1 cellular context compared by ENCODE assay signal in genomic region chr19:40662925-40663711, GRCh38.
TF ChIP-seq lines count a peak whose summit lies in the region.

No MANE protein-coding gene starts in this region.

TF ChIP-seq in HEK293, 187 proteins besides CTCF, POLR2A, EP300 and RAD21 (continued from another document and continues in another):
- TF ChIP-seq ZBTB44 (tag by site-specific recombination; IDR thresholded peaks at IDR 0.05): peak; percentile 8; the same call in 1 of the 2 replicates
- TF ChIP-seq ZFP41 (tag by site-specific recombination; IDR thresholded peaks at IDR 0.05; ENCODE audit: borderline replicate concordance): no peak
- TF ChIP-seq ZFP37 (tag by site-specific recombination; IDR thresholded peaks at IDR 0.05): peak; percentile 91
- TF ChIP-seq ZNF600 (tag by site-specific recombination; IDR thresholded peaks at IDR 0.05): peak; percentile 100
- peak; percentile 67 for TF ChIP-seq ZNF184 (tag by site-specific recombination; IDR thresholded peaks at IDR 0.05)
- no peak for TF ChIP-seq ZNF747 (tag by site-specific recombination; IDR thresholded peaks at IDR 0.05)
- peak; percentile 78; the same call in 1 of the 2 replicates for TF ChIP-seq KLF7 (tag by site-specific recombination; IDR thresholded peaks at IDR 0.05; ENCODE audit: borderline replicate concordance)
- no peak for TF ChIP-seq HOXC10 (CRISPR knock-in tag; IDR thresholded peaks at IDR 0.05)
- no peak for TF ChIP-seq TRIM28 (IDR thresholded peaks at IDR 0.05; ENCODE audit: borderline replicate concordance, low read length)
- TF ChIP-seq OVOL3 (tag by site-specific recombination; IDR thresholded peaks at IDR 0.05): no peak; the same call in 1 of the 2 replicates
- TF ChIP-seq ZNF37A (tag by site-specific recombination; IDR thresholded peaks at IDR 0.05): no peak
- TF ChIP-seq ZNF549 (tag by site-specific recombination; IDR thresholded peaks at IDR 0.05): no peak
- TF ChIP-seq, protein P1, sequence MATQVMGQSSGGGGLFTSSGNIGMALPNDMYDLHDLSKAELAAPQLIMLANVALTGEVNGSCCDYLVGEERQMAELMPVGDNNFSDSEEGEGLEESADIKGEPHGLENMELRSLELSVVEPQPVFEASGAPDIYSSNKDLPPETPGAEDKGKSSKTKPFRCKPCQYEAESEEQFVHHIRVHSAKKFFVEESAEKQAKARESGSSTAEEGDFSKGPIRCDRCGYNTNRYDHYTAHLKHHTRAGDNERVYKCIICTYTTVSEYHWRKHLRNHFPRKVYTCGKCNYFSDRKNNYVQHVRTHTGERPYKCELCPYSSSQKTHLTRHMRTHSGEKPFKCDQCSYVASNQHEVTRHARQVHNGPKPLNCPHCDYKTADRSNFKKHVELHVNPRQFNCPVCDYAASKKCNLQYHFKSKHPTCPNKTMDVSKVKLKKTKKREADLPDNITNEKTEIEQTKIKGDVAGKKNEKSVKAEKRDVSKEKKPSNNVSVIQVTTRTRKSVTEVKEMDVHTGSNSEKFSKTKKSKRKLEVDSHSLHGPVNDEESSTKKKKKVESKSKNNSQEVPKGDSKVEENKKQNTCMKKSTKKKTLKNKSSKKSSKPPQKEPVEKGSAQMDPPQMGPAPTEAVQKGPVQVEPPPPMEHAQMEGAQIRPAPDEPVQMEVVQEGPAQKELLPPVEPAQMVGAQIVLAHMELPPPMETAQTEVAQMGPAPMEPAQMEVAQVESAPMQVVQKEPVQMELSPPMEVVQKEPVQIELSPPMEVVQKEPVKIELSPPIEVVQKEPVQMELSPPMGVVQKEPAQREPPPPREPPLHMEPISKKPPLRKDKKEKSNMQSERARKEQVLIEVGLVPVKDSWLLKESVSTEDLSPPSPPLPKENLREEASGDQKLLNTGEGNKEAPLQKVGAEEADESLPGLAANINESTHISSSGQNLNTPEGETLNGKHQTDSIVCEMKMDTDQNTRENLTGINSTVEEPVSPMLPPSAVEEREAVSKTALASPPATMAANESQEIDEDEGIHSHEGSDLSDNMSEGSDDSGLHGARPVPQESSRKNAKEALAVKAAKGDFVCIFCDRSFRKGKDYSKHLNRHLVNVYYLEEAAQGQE (tag by site-specific recombination; IDR thresholded peaks at IDR 0.05): no peak; the same call in 1 of the 2 replicates
- no peak for TF ChIP-seq ZNF112 (tag by site-specific recombination; IDR thresholded peaks at IDR 0.05)
- peak; percentile 65 for TF ChIP-seq ZNF843 (tag by site-specific recombination; IDR thresholded peaks at IDR 0.05)
- TF ChIP-seq ZNF48 (tag by site-specific recombination; IDR thresholded peaks at IDR 0.05): no peak
- TF ChIP-seq SCRT1 (tag by site-specific recombination; IDR thresholded peaks at IDR 0.05; ENCODE audit: borderline replicate concordance): peak; percentile 99
- TF ChIP-seq PRDM2 (tag by site-specific recombination; IDR thresholded peaks at IDR 0.05; ENCODE audit: borderline replicate concordance): no peak
- TF ChIP-seq ZNF560 (tag by site-specific recombination; IDR thresholded peaks at IDR 0.05; ENCODE audit: borderline replicate concordance): no peak
- TF ChIP-seq KLF17 (tag by site-specific recombination; IDR thresholded peaks at IDR 0.05): peak; percentile 87
- TF ChIP-seq ZNF19 (tag by site-specific recombination; IDR thresholded peaks at IDR 0.05; ENCODE audit: low read depth): no peak
- TF ChIP-seq MEIS1 (CRISPR knock-in tag; IDR thresholded peaks at IDR 0.05; ENCODE audit: borderline replicate concordance): no peak
- TF ChIP-seq, protein P2, sequence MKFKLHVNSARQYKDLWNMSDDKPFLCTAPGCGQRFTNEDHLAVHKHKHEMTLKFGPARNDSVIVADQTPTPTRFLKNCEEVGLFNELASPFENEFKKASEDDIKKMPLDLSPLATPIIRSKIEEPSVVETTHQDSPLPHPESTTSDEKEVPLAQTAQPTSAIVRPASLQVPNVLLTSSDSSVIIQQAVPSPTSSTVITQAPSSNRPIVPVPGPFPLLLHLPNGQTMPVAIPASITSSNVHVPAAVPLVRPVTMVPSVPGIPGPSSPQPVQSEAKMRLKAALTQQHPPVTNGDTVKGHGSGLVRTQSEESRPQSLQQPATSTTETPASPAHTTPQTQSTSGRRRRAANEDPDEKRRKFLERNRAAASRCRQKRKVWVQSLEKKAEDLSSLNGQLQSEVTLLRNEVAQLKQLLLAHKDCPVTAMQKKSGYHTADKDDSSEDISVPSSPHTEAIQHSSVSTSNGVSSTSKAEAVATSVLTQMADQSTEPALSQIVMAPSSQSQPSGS (tag by site-specific recombination; IDR thresholded peaks at IDR 0.05; ENCODE audit: low read depth): no peak
- TF ChIP-seq HOXD13 (CRISPR knock-in tag; IDR thresholded peaks at IDR 0.05; ENCODE audit: borderline replicate concordance): no peak
- TF ChIP-seq ZNF341 (tag by site-specific recombination; IDR thresholded peaks at IDR 0.05; ENCODE audit: low read depth): peak; percentile 65
- TF ChIP-seq ZNF169 (tag by site-specific recombination; IDR thresholded peaks at IDR 0.05): no peak
- TF ChIP-seq ZBTB48 (tag by site-specific recombination; IDR thresholded peaks at IDR 0.05): peak; percentile 97
- TF ChIP-seq GLI4 (tag by site-specific recombination; IDR thresholded peaks at IDR 0.05): no peak
- no peak for TF ChIP-seq ZNF16 (tag by site-specific recombination; IDR thresholded peaks at IDR 0.05; ENCODE audit: low read depth)
- TF ChIP-seq ZNF596 (tag by site-specific recombination; IDR thresholded peaks at IDR 0.05): no peak
- TF ChIP-seq ZNF518A (tag by site-specific recombination; conservative IDR thresholded peaks at IDR 0.05; ENCODE audit: low read depth): 0 out of 2 replicates have a peak, but pooled peaks have one; percentile 21
- TF ChIP-seq ZNF571 (tag by site-specific recombination; IDR thresholded peaks at IDR 0.05): no peak
- no peak for TF ChIP-seq GLI2 (tag by site-specific recombination; IDR thresholded peaks at IDR 0.05; ENCODE audit: borderline replicate concordance, low read depth)
- TF ChIP-seq ZNF2 (tag by site-specific recombination; IDR thresholded peaks at IDR 0.05): peak; percentile 98
- TF ChIP-seq, protein P3, sequence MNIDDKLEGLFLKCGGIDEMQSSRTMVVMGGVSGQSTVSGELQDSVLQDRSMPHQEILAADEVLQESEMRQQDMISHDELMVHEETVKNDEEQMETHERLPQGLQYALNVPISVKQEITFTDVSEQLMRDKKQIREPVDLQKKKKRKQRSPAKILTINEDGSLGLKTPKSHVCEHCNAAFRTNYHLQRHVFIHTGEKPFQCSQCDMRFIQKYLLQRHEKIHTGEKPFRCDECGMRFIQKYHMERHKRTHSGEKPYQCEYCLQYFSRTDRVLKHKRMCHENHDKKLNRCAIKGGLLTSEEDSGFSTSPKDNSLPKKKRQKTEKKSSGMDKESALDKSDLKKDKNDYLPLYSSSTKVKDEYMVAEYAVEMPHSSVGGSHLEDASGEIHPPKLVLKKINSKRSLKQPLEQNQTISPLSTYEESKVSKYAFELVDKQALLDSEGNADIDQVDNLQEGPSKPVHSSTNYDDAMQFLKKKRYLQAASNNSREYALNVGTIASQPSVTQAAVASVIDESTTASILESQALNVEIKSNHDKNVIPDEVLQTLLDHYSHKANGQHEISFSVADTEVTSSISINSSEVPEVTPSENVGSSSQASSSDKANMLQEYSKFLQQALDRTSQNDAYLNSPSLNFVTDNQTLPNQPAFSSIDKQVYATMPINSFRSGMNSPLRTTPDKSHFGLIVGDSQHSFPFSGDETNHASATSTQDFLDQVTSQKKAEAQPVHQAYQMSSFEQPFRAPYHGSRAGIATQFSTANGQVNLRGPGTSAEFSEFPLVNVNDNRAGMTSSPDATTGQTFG (tag by site-specific recombination; IDR thresholded peaks at IDR 0.05; ENCODE audit: borderline replicate concordance): no peak
- peak; percentile 97 for TF ChIP-seq ZNF501 (tag by site-specific recombination; IDR thresholded peaks at IDR 0.05)
- no peak for TF ChIP-seq ZNF138 (tag by site-specific recombination; IDR thresholded peaks at IDR 0.05; ENCODE audit: borderline replicate concordance)
- peak; percentile 98 for TF ChIP-seq ZNF391 (tag by site-specific recombination; IDR thresholded peaks at IDR 0.05; ENCODE audit: borderline replicate concordance, low read depth)
